Comparison of ENCODE assay signal across 1 cellular context in the genomic region with DNA sequence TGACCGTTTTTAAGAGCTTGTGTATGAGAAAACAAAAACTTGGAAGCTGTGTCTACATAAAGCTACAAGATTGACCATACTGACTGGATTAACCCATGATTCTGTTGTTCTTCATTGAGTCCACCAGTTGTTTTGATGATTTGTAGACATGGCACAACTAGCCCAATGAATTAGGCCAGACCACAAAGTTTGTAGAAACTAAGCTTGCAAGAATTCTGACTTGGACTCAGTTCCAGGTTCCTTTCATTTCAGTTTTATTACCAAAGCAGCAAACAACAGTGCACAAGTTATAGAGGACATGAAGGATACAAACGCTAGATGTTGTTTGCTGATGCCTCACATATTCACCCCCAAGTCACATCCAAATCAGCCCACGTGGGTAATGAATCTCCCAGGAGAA.
TF ChIP-seq lines count a peak whose summit lies in the region.

No MANE protein-coding gene starts in this region.

TF ChIP-seq in IMR-90, 13 proteins besides CTCF, POLR2A, EP300 and RAD21:
- TF ChIP-seq CHD1 (IDR thresholded peaks at IDR 0.05; ENCODE audit: low read depth, low read length) (no peak), RCOR1 (IDR thresholded peaks at IDR 0.05; ENCODE audit: insufficient replicate concordance, low read length) (no peak)
- TF ChIP-seq, protein P1, sequence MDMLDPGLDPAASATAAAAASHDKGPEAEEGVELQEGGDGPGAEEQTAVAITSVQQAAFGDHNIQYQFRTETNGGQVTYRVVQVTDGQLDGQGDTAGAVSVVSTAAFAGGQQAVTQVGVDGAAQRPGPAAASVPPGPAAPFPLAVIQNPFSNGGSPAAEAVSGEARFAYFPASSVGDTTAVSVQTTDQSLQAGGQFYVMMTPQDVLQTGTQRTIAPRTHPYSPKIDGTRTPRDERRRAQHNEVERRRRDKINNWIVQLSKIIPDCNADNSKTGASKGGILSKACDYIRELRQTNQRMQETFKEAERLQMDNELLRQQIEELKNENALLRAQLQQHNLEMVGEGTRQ (IDR thresholded peaks at IDR 0.05; ENCODE audit: low read depth, low read length), result no peak
